15 cellular contexts compared by ENCODE assay signal in the genomic region with DNA sequence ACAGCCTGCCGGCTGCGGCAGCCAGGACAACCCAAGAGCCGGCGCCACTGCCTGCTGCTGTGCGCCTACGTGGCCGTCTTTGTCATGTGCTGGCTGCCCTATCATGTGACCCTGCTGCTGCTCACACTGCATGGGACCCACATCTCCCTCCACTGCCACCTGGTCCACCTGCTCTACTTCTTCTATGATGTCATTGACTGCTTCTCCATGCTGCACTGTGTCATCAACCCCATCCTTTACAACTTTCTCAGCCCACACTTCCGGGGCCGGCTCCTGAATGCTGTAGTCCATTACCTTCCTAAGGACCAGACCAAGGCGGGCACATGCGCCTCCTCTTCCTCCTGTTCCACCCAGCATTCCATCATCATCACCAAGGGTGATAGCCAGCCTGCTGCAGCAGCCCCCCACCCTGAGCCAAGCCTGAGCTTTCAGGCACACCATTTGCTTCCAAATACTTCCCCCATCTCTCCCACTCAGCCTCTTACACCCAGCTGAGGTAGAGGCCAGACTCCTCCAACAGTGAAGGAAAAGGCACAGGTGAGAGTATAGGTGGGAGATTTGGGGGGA. TPM values are rescaled to one million over a fixed set of nuclear protein-coding genes. Genes with fewer than 3 reads are reported as not detected.
"Had no signal": no experiment of that assay in that cellular context is flagged by ENCODE, and none has a peak within 500 bp of the region (broad histone marks: within the 10 kb centered on the region; RNA-seq: fewer than 3 reads in every experiment).

No MANE protein-coding gene starts in this region.

- H3K9me3 ChIP-seq: pancreas had no signal

- H3K4me1 ChIP-seq: pancreas had no signal

- ATAC-seq: esophagus mucosa, left ventricle myocardium superior, pancreas had no signal

- H3K4me3 Mint-ChIP-seq: activated naive CD4-positive, alpha-beta T cell treated with anti-CD3 and anti-CD28 coated beads, Interleukin-2, amount 10 ng/mL, durations not matched to agents 7 days and 5 days had no signal

- H3K4me3 ChIP-seq: pancreas had no signal

- H3K27ac ChIP-seq: pancreas had no signal

- H3K27me3 ChIP-seq: pancreas had no signal

- H3K9me3 Mint-ChIP-seq: activated naive CD4-positive, alpha-beta T cell treated with anti-CD3 and anti-CD28 coated beads, Interleukin-2, amount 10 ng/mL, durations not matched to agents 7 days and 5 days; activated T-helper 2 cell treated with anti-CD3 and anti-CD28 coated beads, Interferon-gamma antibody, Interleukin-2, Interleukin-4, amounts not matched to agents 10 μg/mL and 5 μg/mL and 100 μg/mL, durations not matched to agents 14 hours and 24 hours and 36 hours had no signal

- H3K36me3 ChIP-seq: pancreas had no signal

- DNase-seq: activated CD4-positive, alpha-beta T cell treated with anti-CD3 and anti-CD28 coated beads, Interleukin-2, amount 50 U/mL, for 4 hours; activated CD4-positive, CD25-positive, alpha-beta regulatory T cell treated with anti-CD3 and anti-CD28 coated beads, Interleukin-2, amount 50 U/mL, for 72 hours; activated naive CD4-positive, alpha-beta T cell treated with anti-CD3 and anti-CD28 coated beads, Interleukin-2, amount 10 ng/mL, durations not matched to agents 7 days and 5 days; caudate nucleus; left ventricle myocardium superior; mesenchymal stem cell; pancreas; SHP77; stimulated activated CD4-positive, alpha-beta T cell treated with anti-CD3 and anti-CD28 coated beads, Interleukin-4, amount 100 ng/mL, for 4 hours; T-helper 2 cell had no signal

- H3K27ac Mint-ChIP-seq: activated naive CD4-positive, alpha-beta T cell treated with anti-CD3 and anti-CD28 coated beads, Interleukin-2, amount 10 ng/mL, durations not matched to agents 7 days and 5 days; activated T-helper 2 cell treated with anti-CD3 and anti-CD28 coated beads, Interferon-gamma antibody, Interleukin-2, Interleukin-4, amounts not matched to agents 10 μg/mL and 5 μg/mL and 100 μg/mL, durations not matched to agents 14 hours and 24 hours and 36 hours had no signal

RNA-seq across cellular contexts. Expression of a gene that starts 20.3 kb away (rescaled TPM):
- total RNA-seq: activated T-helper 2 cell treated with anti-CD3 and anti-CD28 coated beads, Interferon-gamma antibody, Interleukin-2, Interleukin-4, amounts not matched to agents 10 μg/mL and 5 μg/mL and 100 μg/mL, durations not matched to agents 14 hours and 24 hours and 36 hours; dermis blood vessel endothelial cell; esophagus mucosa; left ventricle myocardium superior; pancreas had no signal
- polyA plus RNA-seq: adipose tissue had no signal

RNA-seq across cellular contexts. Expression of a gene that starts 53.9 kb away (rescaled TPM):
- total RNA-seq: dermis blood vessel endothelial cell, left ventricle myocardium superior had no signal
- polyA plus RNA-seq: neural cell had no signal
